Comparison of ENCODE assay signal across 10 cellular contexts in genomic region chr2:218404351-218405145, GRCh38. TPM values are rescaled to one million over a fixed set of nuclear protein-coding genes. Genes with fewer than 3 reads are reported as not detected.
DNase-seq lines count a peak whose midpoint lies in the region; ATAC-seq and TF ChIP-seq lines count a peak whose summit lies in the region.
"Had no signal": no experiment of that assay in that cellular context is flagged by ENCODE, and none has a peak within 500 bp of the region (broad histone marks: within the 10 kb centered on the region; RNA-seq: fewer than 3 reads in every experiment).

No MANE protein-coding gene starts in this region.

- H3K4me3 ChIP-seq in heart left ventricle = no peak overlapping the region
- H3K4me3 ChIP-seq in vagina = no peak overlapping the region
- H3K4me3 ChIP-seq in endodermal cell (ENCODE audit: low read length) = no peak overlapping the region

- H3K36me3 ChIP-seq in heart left ventricle (peaks cover 3 to 45% (median 40%) of the 10 kb centered on the region in 9 donors), vagina (peaks cover 0 to 41% of the 10 kb centered on the region in 2 donors), endodermal cell (ENCODE audit: control insufficient read depth, insufficient read depth, low read length) (peaks cover 33% of the 10 kb centered on the region)

- peak overlapping the region; percentile 89 for H3K27ac Mint-ChIP-seq in dendritic cell treated with granulocyte-macrophage colony-stimulating factor and Interleukin-4, amounts not matched to agents 40 ng/mL and 50 ng/mL, for 4 days
- H3K27ac Mint-ChIP-seq in natural killer cell (peak overlapping the region; percentile 95 to 96), endodermal cell (no peak overlapping the region)

- H3K27ac ChIP-seq in heart left ventricle (peak overlapping the region in 11 of 12 donors; percentile 82 to 96 (median 93)), vagina (peak overlapping the region; percentile 97), substantia nigra (ENCODE audit: low read depth, low read length, poor library complexity, severe bottlenecking) (no peak overlapping the region), endodermal cell (ENCODE audit: low read depth, low read length) (no peak overlapping the region)

- peaks cover 77% of the 10 kb centered on the region for H3K4me1 Mint-ChIP-seq in dendritic cell treated with granulocyte-macrophage colony-stimulating factor and Interleukin-4, amounts not matched to agents 40 ng/mL and 50 ng/mL, for 4 days (ENCODE audit: low read depth)
- H3K4me1 Mint-ChIP-seq in natural killer cell (peaks cover 49 to 75% of the 10 kb centered on the region in 2 donors), endodermal cell (peaks cover 20% of the 10 kb centered on the region)

- ATAC-seq in heart left ventricle (no peak), natural killer cell (no peak)

- TF ChIP-seq POLR2A in heart left ventricle (IDR thresholded peaks at IDR 0.05) (no peak), vagina (IDR thresholded peaks at IDR 0.05) (no peak)

- 57 to 66% (median 63%) methylated on average over 12 to 18 of the region's 18 CpGs for WGBS in heart left ventricle, 4 donors
- 85 to 94% methylated on average over 7 to 18 of the region's 18 CpGs for WGBS in endodermal cell (ENCODE audit: insufficient coverage in 1 of 2, insufficient read length in 1 of 2), 2 experiments

- H3K4me1 ChIP-seq in heart left ventricle (peaks cover 12 to 66% (median 52%) of the 10 kb centered on the region in 12 donors), vagina (peaks cover 69% of the 10 kb centered on the region), endodermal cell (ENCODE audit: control insufficient read depth, insufficient read depth, low read length) (peaks cover 11% of the 10 kb centered on the region)

- H3K4me3 Mint-ChIP-seq in dendritic cell treated with granulocyte-macrophage colony-stimulating factor and Interleukin-4, amounts not matched to agents 40 ng/mL and 50 ng/mL, for 4 days = no peak overlapping the region
- H3K4me3 Mint-ChIP-seq in natural killer cell (peak overlapping the region; percentile 56), endodermal cell (no peak overlapping the region)

- H3K9ac ChIP-seq in endodermal cell (ENCODE audit: extremely low read depth, low read length, poor library complexity, severe bottlenecking) = no peak overlapping the region

- no peaks in the 10 kb centered on the region for H3K27me3 ChIP-seq in heart left ventricle
- H3K27me3 ChIP-seq in vagina = no peaks in the 10 kb centered on the region
- H3K27me3 ChIP-seq in endodermal cell (ENCODE audit: control insufficient read depth, insufficient read depth, low read length, poor library complexity, severe bottlenecking) = no peaks in the 10 kb centered on the region

- intact Hi-C loops in heart left ventricle (cut with DNase I) (loop anchor here in 8 of 10 donors (5.0 to 10.0 kb wide), 8 partner anchors 58 to 268 kb away; partner anchors contain the start of genes BCS1L (in 5 of the 8), ZNF142 (in 5 of the 8), CNOT9 (in 2 of the 8) and USP37 (in 2 of the 8)), cardiac septum (cut with DNase I) (loop anchor here (10.0 kb wide), 1 partner anchor 250 kb away; the partner anchor contains the start of genes BCS1L and ZNF142), natural killer cell (cut with micrococcal nuclease) (no loop called here), vagina (cut with DNase I) (loop anchor here (10.0 kb wide), 2 partner anchors 160 to 240 kb away; partner anchors contain the start of genes CNOT9 and USP37)
- intact Hi-C loops in dendritic cell treated with granulocyte-macrophage colony-stimulating factor and Interleukin-4, amounts not matched to agents 40 ng/mL and 50 ng/mL, for 4 days (cut with micrococcal nuclease) = no loop called here

- no peaks in the 10 kb centered on the region for H3K9me3 Mint-ChIP-seq in dendritic cell treated with granulocyte-macrophage colony-stimulating factor and Interleukin-4, amounts not matched to agents 40 ng/mL and 50 ng/mL, for 4 days
- H3K9me3 Mint-ChIP-seq in natural killer cell = no peaks in the 10 kb centered on the region
- no peaks in the 10 kb centered on the region for H3K9me3 Mint-ChIP-seq in endodermal cell

- H3K9me3 ChIP-seq in heart left ventricle (no peaks in the 10 kb centered on the region), vagina (no peaks in the 10 kb centered on the region), endodermal cell (ENCODE audit: control insufficient read depth, low read length) (no peaks in the 10 kb centered on the region)

- peaks cover 60% of the 10 kb centered on the region for H3K36me3 Mint-ChIP-seq in dendritic cell treated with granulocyte-macrophage colony-stimulating factor and Interleukin-4, amounts not matched to agents 40 ng/mL and 50 ng/mL, for 4 days (ENCODE audit: low read depth)
- H3K36me3 Mint-ChIP-seq in natural killer cell (no peaks in the 10 kb centered on the region), endodermal cell (ENCODE audit: low read depth) (peaks cover 20% of the 10 kb centered on the region)

- no peaks in the 10 kb centered on the region for H3K27me3 Mint-ChIP-seq in dendritic cell treated with granulocyte-macrophage colony-stimulating factor and Interleukin-4, amounts not matched to agents 40 ng/mL and 50 ng/mL, for 4 days
- H3K27me3 Mint-ChIP-seq in natural killer cell (ENCODE audit: low read depth in 2 of 2) = no peaks in the 10 kb centered on the region
- no peaks in the 10 kb centered on the region for H3K27me3 Mint-ChIP-seq in endodermal cell (ENCODE audit: insufficient read depth)

- DNase-seq in heart left ventricle (no peak), cardiac septum (ENCODE audit: low spot score) (no peak), natural killer cell (no peak), vagina (ENCODE audit: extremely low spot score in 2 of 2) (no peak), NCI-H2107 treated with DMSO at 0.1 percent for 48 hours (lab: John Stamatoyannopoulos, UW; ENCODE audit: unreplicated experiment) (no peak), substantia nigra (lab: John Stamatoyannopoulos, UW) (no peak), endodermal cell (no peak)
- DNase-seq: NCI-H1436, SIG-M5 had no signal

- no peak for TF ChIP-seq CTCF in heart left ventricle (IDR thresholded peaks at IDR 0.05)
- TF ChIP-seq CTCF in natural killer cell (IDR thresholded peaks at IDR 0.05) = no peak
- no peak for TF ChIP-seq CTCF in vagina (IDR thresholded peaks at IDR 0.05)
- TF ChIP-seq CTCF in endodermal cell (conservative IDR thresholded peaks at IDR 0.05) = no peak

RNA-seq across cellular contexts. Expression of gene CTDSP1, which starts 4.9 kb away (rescaled TPM):
- 100 to 1,000 TPM in 2 of 9 donors, 10 to 100 TPM in 7; 67.4 to 115 (median 93.8) TPM for total RNA-seq in heart left ventricle
- 100 to 1,000 TPM in 1 of 2 donors, 10 to 100 TPM in 1; 74.4 to 121 TPM for polyA plus RNA-seq in heart left ventricle
- total RNA-seq in cardiac septum = 100 TPM
- 100 to 1,000 TPM; 223 to 273 (median 228) TPM for total RNA-seq in natural killer cell
- total RNA-seq in vagina = 103 TPM
- 100 to 1,000 TPM in 1 of 2 donors, 10 to 100 TPM in 1; 66.8 to 123 TPM for total RNA-seq in endodermal cell
- 44.8 TPM for polyA plus RNA-seq in endodermal cell (2013, experiment 1 of 2)
- polyA plus RNA-seq in endodermal cell (2013, experiment 2 of 2) = 37.9 TPM

RNA-seq across cellular contexts. Expression of gene VIL1, which starts 14.4 kb away (rescaled TPM):
- total RNA-seq in heart left ventricle (not detected), cardiac septum (not detected), natural killer cell (1 to 10 TPM; 1.5 to 1.8 (median 1.6) TPM), vagina (not detected), endodermal cell (10 to 100 TPM; 70.2 to 83.1 TPM)
- polyA plus RNA-seq in heart left ventricle = under 1 TPM; 0.04 to 0.07 TPM
- 11.8 TPM for polyA plus RNA-seq in endodermal cell (2013, experiment 1 of 2)
- 12.1 TPM for polyA plus RNA-seq in endodermal cell (2013, experiment 2 of 2)

RNA-seq across cellular contexts. Expression of gene SLC11A1, which starts 22.5 kb away (rescaled TPM):
- total RNA-seq in heart left ventricle (10 to 100 TPM in 2 of 9 donors, 1 to 10 TPM in 6, under 1 TPM in 1; 0.96 to 31.0 (median 4.3) TPM), cardiac septum (6.4 TPM), natural killer cell (10 to 100 TPM; 17.9 to 53.5 (median 35.5) TPM), vagina (36.6 TPM), endodermal cell (under 1 TPM in 1 of 2 donors, not detected in 1; 0.09 TPM)
- 1 to 10 TPM; 4.5 to 8.9 TPM for polyA plus RNA-seq in heart left ventricle
- 0.50 TPM for polyA plus RNA-seq in endodermal cell (2013, experiment 1 of 2)
- polyA plus RNA-seq in endodermal cell (2013, experiment 2 of 2) = not detected

RNA-seq across cellular contexts. Expression of gene CATIP, which starts 47.9 kb away (rescaled TPM):
- under 1 TPM in 1 of 9 donors, not detected in 8; 0.18 TPM for total RNA-seq in heart left ventricle
- under 1 TPM in 1 of 2 donors, not detected in 1; 0.07 TPM for polyA plus RNA-seq in heart left ventricle
- not detected for total RNA-seq in cardiac septum
- under 1 TPM in 1 of 3 donors, not detected in 2; 0.26 TPM for total RNA-seq in natural killer cell
- total RNA-seq in vagina = not detected
- 1 to 10 TPM in 1 of 2 donors, under 1 TPM in 1; 0.22 to 1.0 TPM for total RNA-seq in endodermal cell
- polyA plus RNA-seq in endodermal cell (2013, experiment 1 of 2) = 0.46 TPM
- 0.46 TPM for polyA plus RNA-seq in endodermal cell (2013, experiment 2 of 2)

Comparison
In these comparisons a context has a peak if more than half of its experiments do, and no peak if none do; other contexts are left out.
1. H3K27ac ChIP-seq: peak in heart left ventricle (11 of 12) and vagina (single experiment); none in substantia nigra (single experiment) and endodermal cell (single experiment).
2. RNA of gene VIL1, which starts 14.4 kb away (total RNA-seq): 70.2 to 83.1 TPM in endodermal cell; 1.5 to 1.8 TPM in natural killer cell, not detected in heart left ventricle, not detected in cardiac septum (single experiment) and not detected in vagina (single experiment); every median in the first group is over 10 times any median in the second.
3. intact Hi-C loops: an anchor here in heart left ventricle (5.0 to 10.0 kb wide), cardiac septum (10.0 kb wide) and vagina (10.0 kb wide); none called in dendritic cell treated with granulocyte-macrophage colony-stimulating factor and Interleukin-4, amounts not matched to agents 40 ng/mL and 50 ng/mL, for 4 days and natural killer cell.